In genomic region chr18:25590456-25590855, GRCh38 we compare ENCODE assay signal across 9 cellular contexts.
"Had no signal": no experiment of that assay in that cellular context is flagged by ENCODE, and none has a peak within 500 bp of the region (broad histone marks: within the 10 kb centered on the region; RNA-seq: fewer than 3 reads in every experiment).

No MANE protein-coding gene starts in this region.

- H3K4me1 ChIP-seq: HAP-1 had no signal

- H3K4me2 ChIP-seq: GM23338 had no signal

- ATAC-seq: GM23338, HCT116 had no signal

- H3K36me3 ChIP-seq: HAP-1 had no signal

- H3K9me3 ChIP-seq: HAP-1 had no signal

- H3K27ac ChIP-seq: GM23248 had no signal

- DNase-seq: GM23248, GOT3, H7, H9, HCEC 1CT, HFFc6 had no signal

- H3K4me3 ChIP-seq: GM23248, GM23338, HAP-1 had no signal

- H2AFZ ChIP-seq: GM23248, GM23338 had no signal

- H3K9ac ChIP-seq: GM23248 had no signal
